Comparison of ENCODE assay signal across 10 cellular contexts in genomic region chr1:205183676-205184335, GRCh38. TPM values are rescaled to one million over a fixed set of nuclear protein-coding genes. Genes with fewer than 3 reads are reported as not detected.
DNase-seq lines count a peak whose midpoint lies in the region; ATAC-seq, FAIRE-seq and TF ChIP-seq lines count a peak whose summit lies in the region.
"Had no signal": no experiment of that assay in that cellular context is flagged by ENCODE, and none has a peak within 500 bp of the region (broad histone marks: within the 10 kb centered on the region; RNA-seq: fewer than 3 reads in every experiment).

No MANE protein-coding gene starts in this region.

- peak overlapping the region; percentile 65 for H3K27ac Mint-ChIP-seq in HFFc6

- H3K4me1 Mint-ChIP-seq in HFFc6 (ENCODE audit: low read depth): peaks cover 55% of the 10 kb centered on the region

- in situ Hi-C loops in GM12878 (cut with MboI): no loop called here

- no peak for TF ChIP-seq POLR2A in GM12878 (IDR thresholded peaks at IDR 0.05; ENCODE audit: low read depth, low read length)

- intact Hi-C loops in GM12878 (cut with micrococcal nuclease; ENCODE audit: unreplicated experiment): no loop called here

- WGBS in GM12878 (ENCODE audit: insufficient coverage, insufficient replicate concordance, low lambda C conversion rate, missing lambda C conversion rate): 46% methylated on average over 4 of the region's 4 CpGs
- 60 to 100% methylated on average over 1 of the region's 4 CpGs for WGBS in mesodermal cell (ENCODE audit: insufficient coverage in 2 of 2), 2 experiments

- no peak overlapping the region for H2AFZ ChIP-seq in GM12878 (ENCODE audit: control insufficient read depth, low read depth, low read length)

- H3K36me3 Mint-ChIP-seq in HFFc6 (ENCODE audit: low read depth): peaks cover 15% of the 10 kb centered on the region

- DNase-seq in AG04450 (ENCODE audit: low read depth, low spot score) (peak; percentile 20), HFFc6 (peak; percentile 9), GM12878 (ENCODE audit: low read depth, low spot score) (no peak), midbrain (lab: John Stamatoyannopoulos, UW) (no peak), cerebellum (ENCODE audit: low spot score) (no peak), NCI-H2196 treated with DMSO at 0.1 percent for 48 hours (lab: John Stamatoyannopoulos, UW; ENCODE audit: unreplicated experiment) (no peak)
- DNase-seq: cerebellar nuclear complex, NCI-H524 treated with DMSO at 0.1 percent for 48 hours had no signal

- SMC1A ChIA-PET in GM12878 (lab: Charles Lee; ENCODE audit: uncharacterized antibody, unreplicated experiment): interaction anchor here (0.7 to 1.2 kb wide), 2 partner anchors 16 to 73 kb away, joined by 3 read pairs; no protein-coding TSS in a partner anchor

- H3K9ac ChIP-seq in GM12878 (ENCODE audit: control insufficient read depth, insufficient read depth, low read length): no peak overlapping the region

- H3K27me3 ChIP-seq in AG04450 (ENCODE audit: control insufficient read depth, insufficient read depth, low read length): no peaks in the 10 kb centered on the region
- H3K27me3 ChIP-seq in GM12878 (replicated peaks in 1 of 2; ENCODE audit: control insufficient read depth in 2 of 2, insufficient read depth in 2 of 2, low read length in 1 of 2): no peaks in the 10 kb centered on the region

- H3K4me1 ChIP-seq in GM12878 (ENCODE audit: control insufficient read depth, insufficient read depth, low read length) (no peaks in the 10 kb centered on the region), mesodermal cell (ENCODE audit: control insufficient read depth, insufficient read depth, low read length, poor library complexity, severe bottlenecking) (peaks cover 36% of the 10 kb centered on the region)

- H4K20me1 ChIP-seq in GM12878 (ENCODE audit: control insufficient read depth, insufficient read depth): no peaks in the 10 kb centered on the region

- TF ChIP-seq CTCF in AG04450 (IDR thresholded peaks at IDR 0.05; ENCODE audit: low read depth, low read length) (no peak), HFFc6 (IDR thresholded peaks at IDR 0.05) (no peak), GM12878 (IDR thresholded peaks at IDR 0.05 in 2 of 3, conservative IDR thresholded peaks at IDR 0.05 in 1 of 3; ENCODE audit: control insufficient read depth in 2 of 3, extremely low read depth in 1 of 3, insufficient read depth in 1 of 3, low read depth in 3 of 3, low read length in 3 of 3) (no peak)

- H3K79me2 ChIP-seq in GM12878 (ENCODE audit: control insufficient read depth, insufficient read depth, low read length): no peaks in the 10 kb centered on the region

- FAIRE-seq in GM12878 (lab: Jason Lieb, UNC): no peak

- H3K4me3 Mint-ChIP-seq in HFFc6: no peak overlapping the region

- H3K36me3 ChIP-seq in GM12878 (ENCODE audit: control insufficient read depth in 2 of 2, insufficient read depth in 2 of 2, low read length in 1 of 2): no peaks in the 10 kb centered on the region
- peaks cover 46% of the 10 kb centered on the region for H3K36me3 ChIP-seq in mesodermal cell (ENCODE audit: control insufficient read depth, insufficient read depth, low read length)

- H3K9me3 Mint-ChIP-seq in HFFc6: no peaks in the 10 kb centered on the region

- no peaks in the 10 kb centered on the region for H3K27me3 Mint-ChIP-seq in HFFc6 (ENCODE audit: insufficient read depth)

- CTCF ChIA-PET in AG04450 (lab: Charles Lee) (interaction anchor here (0.5 to 1.5 kb wide), 3 partner anchors 42 to 73 kb away, joined by 4 read pairs; no protein-coding TSS in a partner anchor), GM12878 (lab: Yijun Ruan, JAX) (interaction anchor here (0.5 to 0.8 kb wide), 4 partner anchors 17 to 1681 kb away, joined by 3 read pairs; no protein-coding TSS in a partner anchor)

- RAD21 ChIA-PET in GM12878 (lab: Charles Lee; ENCODE audit: unreplicated experiment): no interaction called here

- no peaks in the 10 kb centered on the region for H3K9me3 ChIP-seq in AG04450 (ENCODE audit: control insufficient read depth, insufficient read depth, low read length)
- H3K9me3 ChIP-seq in GM12878 (replicated peaks; ENCODE audit: control insufficient read depth, insufficient read depth, low read length): no peaks in the 10 kb centered on the region
- no peaks in the 10 kb centered on the region for H3K9me3 ChIP-seq in mesodermal cell (ENCODE audit: control insufficient read depth, low read length)

- H3K4me2 ChIP-seq in GM12878 (ENCODE audit: control insufficient read depth, insufficient read depth): no peak overlapping the region

- no peak for TF ChIP-seq EP300 in GM12878 (IDR thresholded peaks at IDR 0.05; ENCODE audit: borderline replicate concordance in 1 of 2, control insufficient read depth in 1 of 2, low read depth in 2 of 2, low read length in 2 of 2)

- ATAC-seq in GM12878: no peak
- no peak for ATAC-seq in GM19452 (IDR thresholded peaks at IDR 0.05; ENCODE audit: unreplicated experiment)

- no TSS peak for BruUV-seq in GM12878 (replicated peaks; lab: Mats Ljungman, UMichigan)

- TF ChIP-seq RAD21 in GM12878 (IDR thresholded peaks at IDR 0.05; ENCODE audit: insufficient read depth, low read depth, low read length): no peak

- peak overlapping the region; percentile 31 for H3K27ac ChIP-seq in AG04450 (ENCODE audit: low read depth, low read length)
- no peak overlapping the region for H3K27ac ChIP-seq in GM12878 (ENCODE audit: control insufficient read depth, insufficient read depth)
- H3K27ac ChIP-seq in mesodermal cell (ENCODE audit: low read depth, low read length, severe bottlenecking): peak overlapping the region; percentile 81

- H3K4me3 ChIP-seq in AG04450 (ENCODE audit: low read depth, low read length) (no peak overlapping the region), GM12878 (no peak overlapping the region), mesodermal cell (ENCODE audit: extremely low read depth, insufficient read depth, low read length, poor library complexity, severe bottlenecking) (no peak overlapping the region)

- POLR2A ChIA-PET in AG04450 (lab: Yijun Ruan, JAX): interaction anchor here (0.5 to 0.9 kb wide), 2 partner anchors 9 to 13 kb away, joined by 3 read pairs; no protein-coding TSS in a partner anchor
- POLR2A ChIA-PET in GM12878 (lab: Charles Lee): interaction anchor here (1.4 kb wide), 1 partner anchor 14 kb away, joined by 3 read pairs; no protein-coding TSS in a partner anchor

TF ChIP-seq in GM12878, 131 proteins besides CTCF, POLR2A, EP300 and RAD21 (continues in another document):
- TF ChIP-seq RUNX3 (IDR thresholded peaks at IDR 0.05; ENCODE audit: low read length): peak; percentile 69
- TF ChIP-seq TCF3 (IDR thresholded peaks at IDR 0.05; ENCODE audit: borderline replicate concordance, insufficient read depth, low read depth, low read length): no peak

RNA-seq across cellular contexts. Expression of gene DSTYK, which starts 27.7 kb away (rescaled TPM):
- polyA plus RNA-seq in AG04450 (2011; rRNA removed) (12.8 and 16.7 TPM in 2 replicates), GM12878 (2011; rRNA removed) (3.2 and 3.4 TPM in 2 replicates), GM12878 (2014; fragmentation: Illumina TruSeq; extraction: Trizol) (4.5 and 5.4 TPM in 2 replicates), GM12878 (2014; fragmentation: Nextera tagmentation; extraction: Ambion mirVana) (1 to 10 TPM; 2.7 to 3.4 TPM), GM12878 (2014; rRNA removed) (3.8 and 4.0 TPM in 2 replicates), GM12878 (2016; fragmentation: Nextera tagmentation; extraction: Ambion mirVana) (1 to 10 TPM; 2.7 to 3.4 TPM)
- polyA minus RNA-seq in AG04450 (2011; rRNA and poly(A)+ RNA removed): 15.3 and 18.1 TPM in 2 replicates
- total RNA-seq in HFFc6 (2021; fragmentation: NEBNext Ultra II Directional; extraction: Animal tissue kit (Norgen Biotek cat#: 25700)): 10 to 100 TPM; 13.1 to 17.5 (median 13.9) TPM
- 8.1 and 8.2 TPM in 2 replicates for total RNA-seq in GM12878 (2013; cell fraction: nucleolus; rRNA removed)
- total RNA-seq in GM12878 (2014; rRNA removed) (4.6 and 5.2 TPM in 2 replicates), GM12878 (2014; rRNA removed; fragmentation: Illumina TruSeq; extraction: Trizol) (4.1 and 4.2 TPM in 2 replicates), GM12878 (2021) (4.7 and 5.5 TPM in 2 replicates), cerebellum (23.3 TPM)
- polyA plus RNA-seq in GM12878 (2011; ENCODE audit: low read depth): 1.2 TPM
- polyA plus RNA-seq in GM12878 (2011; cell fraction: cytosol; rRNA removed): 2.0 and 2.1 TPM in 2 replicates
- polyA plus RNA-seq in GM12878 (2011; cell fraction: nucleus; rRNA removed): 1.1 and 1.3 TPM in 2 replicates
- 1.5 TPM in 2 replicates for polyA plus RNA-seq in GM12878 (2012)
- 4.2 and 4.8 TPM in 2 replicates for polyA minus RNA-seq in GM12878 (2011; rRNA and poly(A)+ RNA removed)
- polyA minus RNA-seq in GM12878 (2011; cell fraction: cytosol; rRNA and poly(A)+ RNA removed): 2.0 TPM in 2 replicates
- 1.5 and 3.3 TPM in 2 replicates for polyA minus RNA-seq in GM12878 (2011; cell fraction: nucleus; rRNA and poly(A)+ RNA removed)
- polyA plus RNA-seq in mesodermal cell (2013, experiment 1 of 2): 7.4 TPM
- 6.4 TPM for polyA plus RNA-seq in mesodermal cell (2013, experiment 2 of 2)

RNA-seq across cellular contexts. Expression of gene TMCC2, which starts 43.9 kb away (rescaled TPM):
- polyA plus RNA-seq in AG04450 (2011; rRNA removed) (2.3 and 3.0 TPM in 2 replicates), GM12878 (2011; rRNA removed) (0.76 and 1.6 TPM in 2 replicates), GM12878 (2014; fragmentation: Illumina TruSeq; extraction: Trizol) (0.10 and 0.76 TPM in 2 replicates), GM12878 (2014; fragmentation: Nextera tagmentation; extraction: Ambion mirVana) (under 1 TPM; 0.06 to 0.18 TPM), GM12878 (2014; rRNA removed) (1.7 and 2.1 TPM in 2 replicates), GM12878 (2016; fragmentation: Nextera tagmentation; extraction: Ambion mirVana) (under 1 TPM; 0.42 to 0.47 TPM)
- polyA minus RNA-seq in AG04450 (2011; rRNA and poly(A)+ RNA removed): 4.8 and 5.2 TPM in 2 replicates
- total RNA-seq in HFFc6 (2021; fragmentation: NEBNext Ultra II Directional; extraction: Animal tissue kit (Norgen Biotek cat#: 25700)): 1 to 10 TPM; 3.4 to 4.2 (median 3.9) TPM
- total RNA-seq in GM12878 (2013; cell fraction: nucleolus; rRNA removed): 3.7 and 4.3 TPM in 2 replicates
- total RNA-seq in GM12878 (2014; rRNA removed) (1.1 and 1.2 TPM in 2 replicates), GM12878 (2014; rRNA removed; fragmentation: Illumina TruSeq; extraction: Trizol) (0.76 and 1.2 TPM in 2 replicates), GM12878 (2021) (2.3 and 2.4 TPM in 2 replicates), cerebellum (18.7 TPM)
- 0.09 TPM for polyA plus RNA-seq in GM12878 (2011; ENCODE audit: low read depth)
- polyA plus RNA-seq in GM12878 (2011; cell fraction: cytosol; rRNA removed): 1.8 and 2.1 TPM in 2 replicates
- 2.2 and 2.3 TPM in 2 replicates for polyA plus RNA-seq in GM12878 (2011; cell fraction: nucleus; rRNA removed)
- 0.32 and 0.55 TPM in 2 replicates for polyA plus RNA-seq in GM12878 (2012)
- 1.1 and 2.4 TPM in 2 replicates for polyA minus RNA-seq in GM12878 (2011; rRNA and poly(A)+ RNA removed)
- polyA minus RNA-seq in GM12878 (2011; cell fraction: cytosol; rRNA and poly(A)+ RNA removed): 0.83 and 1.6 TPM in 2 replicates
- polyA minus RNA-seq in GM12878 (2011; cell fraction: nucleus; rRNA and poly(A)+ RNA removed): 0.60 and 1.3 TPM in 2 replicates
- 4.9 TPM for polyA plus RNA-seq in mesodermal cell (2013, experiment 1 of 2)
- 3.9 TPM for polyA plus RNA-seq in mesodermal cell (2013, experiment 2 of 2)

Comparison
In these comparisons a context has a peak if more than half of its experiments do, and no peak if none do; other contexts are left out.
1. DNase-seq: peak in AG04450 (single experiment) and HFFc6 (single experiment); none in GM12878 (single experiment), midbrain (single experiment), cerebellum (single experiment) and NCI-H2196 treated with DMSO at 0.1 percent for 48 hours (single experiment).